18 cellular contexts compared by ENCODE assay signal in genomic region chr3:191961529-191961928, GRCh38.
"Had no signal": no experiment of that assay in that cellular context is flagged by ENCODE, and none has a peak within 500 bp of the region (broad histone marks: within the 10 kb centered on the region; RNA-seq: fewer than 3 reads in every experiment).

No MANE protein-coding gene starts in this region.

- H3K4me3 ChIP-seq: esophagus squamous epithelium, tibial nerve had no signal

- H3K4me1 Mint-ChIP-seq: immature natural killer cell, natural killer cell had no signal

- H3K4me3 Mint-ChIP-seq: activated T-cell treated with anti-CD3 and anti-CD28 coated beads, Interleukin-2, amount 50 U/mL, for 72 hours; dendritic cell treated with granulocyte-macrophage colony-stimulating factor and Interleukin-4, amounts not matched to agents 40 ng/mL and 50 ng/mL, for 4 days; immature natural killer cell; natural killer cell had no signal

- H3K36me3 Mint-ChIP-seq: immature natural killer cell, natural killer cell had no signal

- H3K4me1 ChIP-seq: esophagus squamous epithelium, tibial nerve had no signal

- ATAC-seq: activated T-cell treated with anti-CD3 and anti-CD28 coated beads, Interleukin-2, amount 50 U/mL, for 72 hours; left ventricle myocardium superior; natural killer cell; stimulated activated naive CD8-positive, alpha-beta T cell treated with anti-CD3 and anti-CD28 coated beads, Interleukin-15, Interleukin-2, amounts not matched to agents 100 U/mL and 50 U/mL, for 24 hours had no signal

- DNase-seq: activated CD4-positive, CD25-positive, alpha-beta regulatory T cell treated with anti-CD3 and anti-CD28 coated beads, Interleukin-2, amount 50 U/mL, for 72 hours; activated CD8-positive, alpha-beta memory T cell treated with anti-CD3 and anti-CD28 coated beads for 24 hours; activated effector memory CD4-positive, alpha-beta T cell treated with anti-CD3 and anti-CD28 coated beads, Interleukin-2, amount 50 U/mL, for 16 hours; activated naive CD4-positive, alpha-beta T cell treated with anti-CD3 and anti-CD28 coated beads, Interleukin-2, amount 50 U/mL, for 16 hours; activated T-cell treated with anti-CD3 and anti-CD28 coated beads, Interleukin-2, amount 50 U/mL, for 72 hours; aorta; effector memory CD4-positive, alpha-beta T cell; esophagus squamous epithelium; immature natural killer cell; left ventricle myocardium superior; natural killer cell; stimulated activated CD4-positive, alpha-beta T cell treated with anti-CD3 and anti-CD28 coated beads, Interleukin-2, amount 100 ng/mL, for 24 hours; stimulated activated naive CD8-positive, alpha-beta T cell treated with anti-CD3 and anti-CD28 coated beads, Interleukin-15, Interleukin-2, amounts not matched to agents 100 U/mL and 50 U/mL, for 24 hours; substantia nigra; T1000 had no signal

- H3K27ac ChIP-seq: esophagus squamous epithelium, tibial nerve had no signal

- H3K9me3 ChIP-seq: esophagus squamous epithelium, tibial nerve had no signal

- H3K9me3 Mint-ChIP-seq: dendritic cell treated with granulocyte-macrophage colony-stimulating factor and Interleukin-4, amounts not matched to agents 40 ng/mL and 50 ng/mL, for 4 days had no signal

- H3K27me3 ChIP-seq: esophagus squamous epithelium, tibial nerve had no signal

- H3K27me3 Mint-ChIP-seq: dendritic cell treated with granulocyte-macrophage colony-stimulating factor and Interleukin-4, amounts not matched to agents 40 ng/mL and 50 ng/mL, for 4 days; progenitor cell of endocrine pancreas had no signal

- H3K27ac Mint-ChIP-seq: activated T-cell treated with anti-CD3 and anti-CD28 coated beads, Interleukin-2, amount 50 U/mL, for 72 hours; dendritic cell treated with granulocyte-macrophage colony-stimulating factor and Interleukin-4, amounts not matched to agents 40 ng/mL and 50 ng/mL, for 4 days; immature natural killer cell; natural killer cell; progenitor cell of endocrine pancreas had no signal

- H3K36me3 ChIP-seq: esophagus squamous epithelium, tibial nerve had no signal
